ENCODE assay signal across 20 cellular contexts in genomic region chr14:23445773-23446172, GRCh38. TPM values are rescaled to one million over a fixed set of nuclear protein-coding genes. Genes with fewer than 3 reads are reported as not detected.
DNase-seq lines count a peak whose midpoint lies in the region; ATAC-seq and TF ChIP-seq lines count a peak whose summit lies in the region.
"Had no signal": no experiment of that assay in that cellular context is flagged by ENCODE, and none has a peak within 500 bp of the region (broad histone marks: within the 10 kb centered on the region; RNA-seq: fewer than 3 reads in every experiment).

No MANE protein-coding gene starts in this region.

- H3K27me3 Mint-ChIP-seq in activated CD4-positive, alpha-beta memory T cell treated with anti-CD3 and anti-CD28 coated beads, Interleukin-2, amount 10 ng/mL, durations not matched to agents 7 days and 5 days: peaks cover 4% of the 10 kb centered on the region
- H3K27me3 Mint-ChIP-seq in activated CD4-positive, alpha-beta memory T cell treated with anti-CD3 and anti-CD28 coated beads for 36 hours: peaks cover 11% of the 10 kb centered on the region

- intact Hi-C loops in activated CD4-positive, alpha-beta memory T cell treated with anti-CD3 and anti-CD28 coated beads for 36 hours (cut with micrococcal nuclease): no loop called here

- no peaks in the 10 kb centered on the region for H3K36me3 Mint-ChIP-seq in activated CD4-positive, alpha-beta memory T cell treated with anti-CD3 and anti-CD28 coated beads, Interleukin-2, amount 10 ng/mL, durations not matched to agents 7 days and 5 days (ENCODE audit: low read depth)
- H3K36me3 Mint-ChIP-seq in activated CD4-positive, alpha-beta memory T cell treated with anti-CD3 and anti-CD28 coated beads for 36 hours: no peaks in the 10 kb centered on the region

- no peaks in the 10 kb centered on the region for H3K9me3 Mint-ChIP-seq in activated CD4-positive, alpha-beta memory T cell treated with anti-CD3 and anti-CD28 coated beads, Interleukin-2, amount 10 ng/mL, durations not matched to agents 7 days and 5 days
- no peaks in the 10 kb centered on the region for H3K9me3 Mint-ChIP-seq in activated CD4-positive, alpha-beta memory T cell treated with anti-CD3 and anti-CD28 coated beads for 36 hours

- peak; percentile 5 for DNase-seq in activated CD4-positive, alpha-beta memory T cell treated with anti-CD3 and anti-CD28 coated beads, Interleukin-2, amount 10 ng/mL, durations not matched to agents 7 days and 5 days
- DNase-seq in activated CD4-positive, alpha-beta memory T cell treated with anti-CD3 and anti-CD28 coated beads for 36 hours: no peak
- DNase-seq in right atrium auricular region (ENCODE audit: low spot score) (peak; percentile 43), retina (peak; percentile 61), hippocampal formation (lab: John Stamatoyannopoulos, UW) (no peak)
- DNase-seq: 8988T, C1 segment of cervical spinal cord, DMS153, EL, NCI-H146, NCI-H446 treated with DMSO at 0.1 percent for 48 hours, NCI-H82, SHP77 had no signal

- H3K4me3 Mint-ChIP-seq in activated CD4-positive, alpha-beta memory T cell treated with anti-CD3 and anti-CD28 coated beads, Interleukin-2, amount 10 ng/mL, durations not matched to agents 7 days and 5 days: no peak overlapping the region
- no peak overlapping the region for H3K4me3 Mint-ChIP-seq in activated CD4-positive, alpha-beta memory T cell treated with anti-CD3 and anti-CD28 coated beads for 36 hours

- CTCF ChIA-PET in activated CD4-positive, alpha-beta memory T cell treated with anti-CD3 and anti-CD28 coated beads, Interleukin-2, amount 10 ng/mL, durations not matched to agents 7 days and 5 days (lab: Charles Lee): no interaction called here
- CTCF ChIA-PET in activated CD4-positive, alpha-beta memory T cell treated with anti-CD3 and anti-CD28 coated beads for 36 hours (lab: Charles Lee): no interaction called here

- ATAC-seq in HG02852 (IDR thresholded peaks at IDR 0.05; ENCODE audit: unreplicated experiment): peak; percentile 72
- ATAC-seq in GM21576 (IDR thresholded peaks at IDR 0.05; ENCODE audit: unreplicated experiment): no peak
- ATAC-seq in HG02610 (IDR thresholded peaks at IDR 0.05; ENCODE audit: unreplicated experiment): no peak
- ATAC-seq: Panc1 had no signal

- peak overlapping the region; percentile 86 to 92 for H3K27ac ChIP-seq in right atrium auricular region
- H3K27ac ChIP-seq: HL-60 had no signal

- peaks cover 10% of the 10 kb centered on the region for H3K4me1 Mint-ChIP-seq in activated CD4-positive, alpha-beta memory T cell treated with anti-CD3 and anti-CD28 coated beads, Interleukin-2, amount 10 ng/mL, durations not matched to agents 7 days and 5 days
- no peaks in the 10 kb centered on the region for H3K4me1 Mint-ChIP-seq in activated CD4-positive, alpha-beta memory T cell treated with anti-CD3 and anti-CD28 coated beads for 36 hours (ENCODE audit: low read depth)

- no peaks in the 10 kb centered on the region for H3K9me3 ChIP-seq in right atrium auricular region

- peaks cover 0 to 24% of the 10 kb centered on the region in 2 donors for H3K4me1 ChIP-seq in right atrium auricular region

- POLR2A ChIA-PET in activated CD4-positive, alpha-beta memory T cell treated with anti-CD3 and anti-CD28 coated beads, Interleukin-2, amount 10 ng/mL, durations not matched to agents 7 days and 5 days (lab: Charles Lee): no interaction called here
- POLR2A ChIA-PET in activated CD4-positive, alpha-beta memory T cell treated with anti-CD3 and anti-CD28 coated beads for 36 hours (lab: Charles Lee): no interaction called here

- no peak overlapping the region for H3K27ac Mint-ChIP-seq in activated CD4-positive, alpha-beta memory T cell treated with anti-CD3 and anti-CD28 coated beads, Interleukin-2, amount 10 ng/mL, durations not matched to agents 7 days and 5 days
- H3K27ac Mint-ChIP-seq in activated CD4-positive, alpha-beta memory T cell treated with anti-CD3 and anti-CD28 coated beads for 36 hours: no peak overlapping the region

- no peaks in the 10 kb centered on the region for H3K27me3 ChIP-seq in right atrium auricular region

- no peaks in the 10 kb centered on the region for H3K36me3 ChIP-seq in right atrium auricular region

- H3K4me3 ChIP-seq in right atrium auricular region: no peak overlapping the region
- H3K4me3 ChIP-seq: K562 had no signal

- no peak for TF ChIP-seq CTCF in right atrium auricular region (IDR thresholded peaks at IDR 0.05)

RNA-seq across cellular contexts. Expression of gene MYH7, which starts 10.3 kb away (rescaled TPM):
- total RNA-seq in activated CD4-positive, alpha-beta memory T cell treated with anti-CD3 and anti-CD28 coated beads, Interleukin-2, amount 10 ng/mL, durations not matched to agents 7 days and 5 days: under 1 TPM in 1 of 2 experiments, not detected in 1; 0.05 TPM
- total RNA-seq in activated CD4-positive, alpha-beta memory T cell treated with anti-CD3 and anti-CD28 coated beads for 36 hours: under 1 TPM in 1 of 2 experiments, not detected in 1; 0.02 TPM
- total RNA-seq in right atrium auricular region: 1,000 to 10,000 TPM; 1,082 to 4,592 TPM
- total RNA-seq: H1, K562 had no signal

RNA-seq across cellular contexts. Expression of gene NGDN, which starts 23.7 kb away (rescaled TPM):
- total RNA-seq in activated CD4-positive, alpha-beta memory T cell treated with anti-CD3 and anti-CD28 coated beads, Interleukin-2, amount 10 ng/mL, durations not matched to agents 7 days and 5 days: 10 to 100 TPM; 34.8 to 39.0 TPM
- 10 to 100 TPM; 42.1 to 44.1 TPM for total RNA-seq in activated CD4-positive, alpha-beta memory T cell treated with anti-CD3 and anti-CD28 coated beads for 36 hours
- total RNA-seq in right atrium auricular region: 10 to 100 TPM; 19.5 to 24.3 TPM

RNA-seq across cellular contexts. Expression of gene MYH6, which starts 37.7 kb away (rescaled TPM):
- total RNA-seq in activated CD4-positive, alpha-beta memory T cell treated with anti-CD3 and anti-CD28 coated beads, Interleukin-2, amount 10 ng/mL, durations not matched to agents 7 days and 5 days: under 1 TPM; 0.08 to 0.10 TPM
- under 1 TPM in 1 of 2 experiments, not detected in 1; 0.05 TPM for total RNA-seq in activated CD4-positive, alpha-beta memory T cell treated with anti-CD3 and anti-CD28 coated beads for 36 hours
- over 10,000 TPM in 1 of 2 donors, 1,000 to 10,000 TPM in 1; 8,253 to 13,240 TPM for total RNA-seq in right atrium auricular region
- total RNA-seq: H1, K562 had no signal

Comparison
In these comparisons a context has a peak if more than half of its experiments do, and no peak if none do; other contexts are left out.
1. DNase-seq: peak in activated CD4-positive, alpha-beta memory T cell treated with anti-CD3 and anti-CD28 coated beads, Interleukin-2, amount 10 ng/mL, durations not matched to agents 7 days and 5 days (single experiment), right atrium auricular region (single experiment) and retina (single experiment); none in activated CD4-positive, alpha-beta memory T cell treated with anti-CD3 and anti-CD28 coated beads for 36 hours (single experiment) and hippocampal formation (0 of 2).
2. RNA of gene MYH7, which starts 10.3 kb away (total RNA-seq): 1,082 to 4,592 TPM in right atrium auricular region; 0.05 TPM in activated CD4-positive, alpha-beta memory T cell treated with anti-CD3 and anti-CD28 coated beads, Interleukin-2, amount 10 ng/mL, durations not matched to agents 7 days and 5 days and 0.02 TPM in activated CD4-positive, alpha-beta memory T cell treated with anti-CD3 and anti-CD28 coated beads for 36 hours; every median in the first group is over 1,000 times any median in the second.
3. RNA of gene MYH6, which starts 37.7 kb away (total RNA-seq): 8,253 to 13,240 TPM in right atrium auricular region; 0.08 to 0.10 TPM in activated CD4-positive, alpha-beta memory T cell treated with anti-CD3 and anti-CD28 coated beads, Interleukin-2, amount 10 ng/mL, durations not matched to agents 7 days and 5 days and 0.05 TPM in activated CD4-positive, alpha-beta memory T cell treated with anti-CD3 and anti-CD28 coated beads for 36 hours; every median in the first group is over 1,000 times any median in the second.